Comparison of ENCODE assay signal across 18 cellular contexts in the genomic region with DNA sequence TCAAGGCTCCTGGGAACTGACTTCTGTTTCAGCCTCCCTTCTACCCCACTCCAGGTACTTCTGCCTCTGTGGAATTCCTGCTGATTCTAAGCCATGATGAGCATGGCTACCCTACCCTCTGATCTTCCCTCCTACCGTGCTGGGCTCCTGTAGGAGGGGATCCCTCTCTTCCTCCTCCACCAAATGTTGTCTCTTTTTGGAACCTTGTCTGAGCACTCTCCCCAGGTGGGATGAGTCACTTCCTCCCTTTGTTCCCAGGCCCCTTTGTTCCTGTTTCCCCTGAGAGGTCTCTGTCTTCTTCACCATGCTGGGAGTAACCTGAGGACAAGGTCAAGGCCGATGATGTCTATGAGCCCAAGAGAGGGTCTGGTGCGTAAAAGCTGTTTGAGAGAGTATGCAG.
"Had no signal": no experiment of that assay in that cellular context is flagged by ENCODE, and none has a peak within 500 bp of the region (broad histone marks: within the 10 kb centered on the region; RNA-seq: fewer than 3 reads in every experiment).

No MANE protein-coding gene starts in this region.

- H3K4me3 ChIP-seq: breast epithelium, colonic mucosa, neural progenitor cell, right atrium auricular region, smooth muscle cell, tibial nerve had no signal

- DNase-seq: activated CD4-positive, alpha-beta T cell treated with anti-CD3 and anti-CD28 coated beads for 36 hours; activated CD4-positive, CD25-positive, alpha-beta regulatory T cell; activated CD8-positive, alpha-beta memory T cell treated with anti-CD3 and anti-CD28 coated beads, Interleukin-2, amount 10 ng/mL, durations not matched to agents 7 days and 5 days; activated CD8-positive, alpha-beta T cell treated with anti-CD3 and anti-CD28 coated beads, Interleukin-2, amount 10 ng/mL, durations not matched to agents 7 days and 5 days; activated T-cell treated with anti-CD3 and anti-CD28 coated beads, Interleukin-2, amount 50 U/mL, for 48 hours; colonic mucosa; effector CD8-positive, alpha-beta T cell; erythroblast; hippocampal formation; natural killer cell; occipital lobe; stimulated activated naive CD4-positive, alpha-beta T cell had no signal

- H3K4me1 ChIP-seq: breast epithelium, colonic mucosa, neural progenitor cell, parathyroid adenoma, right atrium auricular region, tibial nerve had no signal

- H3K9ac ChIP-seq: neural progenitor cell, parathyroid adenoma had no signal

- H3K9me3 ChIP-seq: colonic mucosa, right atrium auricular region, tibial nerve had no signal

- H3K27ac ChIP-seq: breast epithelium, colonic mucosa, neural progenitor cell, parathyroid adenoma, right atrium auricular region, tibial nerve had no signal

- H3K79me2 ChIP-seq: parathyroid adenoma had no signal

- ATAC-seq: activated CD4-positive, alpha-beta T cell treated with anti-CD3 and anti-CD28 coated beads for 36 hours; activated CD8-positive, alpha-beta memory T cell treated with anti-CD3 and anti-CD28 coated beads, Interleukin-2, amount 10 ng/mL, durations not matched to agents 7 days and 5 days; activated CD8-positive, alpha-beta T cell treated with anti-CD3 and anti-CD28 coated beads, Interleukin-2, amount 10 ng/mL, durations not matched to agents 7 days and 5 days; natural killer cell had no signal

- H2AFZ ChIP-seq: neural progenitor cell, parathyroid adenoma had no signal

- H3K36me3 ChIP-seq: breast epithelium, colonic mucosa, neural progenitor cell, right atrium auricular region, tibial nerve had no signal

- H3K4me2 ChIP-seq: neural progenitor cell, smooth muscle cell had no signal

- H3K27me3 ChIP-seq: breast epithelium, colonic mucosa, neural progenitor cell, right atrium auricular region, tibial nerve had no signal
